Comparison of ENCODE assay signal across 8 cellular contexts in the genomic region with DNA sequence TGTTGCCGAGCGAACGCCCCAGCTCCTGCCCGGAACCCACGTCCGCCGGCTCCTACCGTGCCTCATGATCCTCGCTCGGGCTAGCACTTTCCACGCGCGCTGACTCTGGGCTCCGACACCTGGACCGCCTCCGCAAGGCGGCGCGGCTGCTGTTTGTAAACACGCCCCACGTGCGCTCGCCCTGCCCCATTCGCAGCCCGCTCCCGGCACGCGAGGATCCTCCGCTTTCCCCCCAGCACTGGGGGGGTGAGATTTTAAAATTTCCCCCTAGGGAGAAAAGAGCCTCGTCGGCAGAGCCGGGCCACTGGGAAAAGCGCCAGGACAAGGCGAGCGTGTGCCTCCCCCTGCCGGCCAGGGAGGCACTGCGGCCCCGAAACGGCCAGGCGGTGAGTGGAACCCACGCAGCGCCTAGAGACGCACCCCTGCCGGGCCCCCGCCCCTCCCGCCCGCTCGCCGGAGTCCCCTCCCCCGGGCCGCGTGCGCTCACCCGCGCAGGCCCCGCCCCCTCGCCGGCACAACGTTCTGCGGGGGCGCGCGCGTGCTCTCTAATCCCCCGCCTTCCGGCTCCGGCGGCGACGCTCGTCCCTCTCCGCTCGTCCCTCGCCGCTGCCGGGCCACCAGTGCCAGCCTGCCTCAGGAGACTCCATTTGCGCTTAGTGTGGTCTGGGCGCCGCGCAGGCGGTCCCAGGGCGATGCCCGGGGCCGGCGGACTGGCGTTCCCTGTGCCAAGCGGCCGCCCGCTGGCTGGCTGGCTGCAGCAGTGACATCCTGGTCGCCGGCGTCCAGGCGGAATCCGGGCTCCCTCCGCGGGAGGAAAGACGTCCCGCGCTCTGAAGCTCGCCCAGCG. TPM values are rescaled to one million over a fixed set of nuclear protein-coding genes. Genes with fewer than 3 reads are reported as not detected.
DNase-seq lines count a peak whose midpoint lies in the region; ATAC-seq lines count a peak whose summit lies in the region.

Gene TIGD2, plus strand, starts transcription at position 548 of the 847 bp plus-strand sequence. CDS start 1,442 bp downstream, outside the sequence.

- no peaks in the 10 kb centered on the region for H3K36me3 ChIP-seq in CD8-positive, alpha-beta memory T cell (ENCODE audit: insufficient read depth, low read length)

- peak within 1 kb of the TSS; percentile 84 to 94 (median 92) for H3K4me3 Mint-ChIP-seq in CD8-positive, alpha-beta memory T cell
- peak within 1 kb of the TSS; percentile 81 for H3K4me3 Mint-ChIP-seq in activated CD8-positive, alpha-beta T cell treated with anti-CD3 and anti-CD28 coated beads, Interleukin-2, amount 10 ng/mL, durations not matched to agents 7 days and 5 days
- peak within 1 kb of the TSS; percentile 84 for H3K4me3 Mint-ChIP-seq in memory B cell

- ATAC-seq in GM19452 (IDR thresholded peaks at IDR 0.05; ENCODE audit: unreplicated experiment) (peak; percentile 91), HG03575 (IDR thresholded peaks at IDR 0.05; ENCODE audit: extremely low read depth, insufficient number of reproducible peaks, low FRiP score, unreplicated experiment) (peak; percentile 63), memory B cell (ENCODE audit: low read depth) (peak; percentile 89)
- ATAC-seq in activated CD8-positive, alpha-beta T cell treated with anti-CD3 and anti-CD28 coated beads, Interleukin-2, amount 10 ng/mL, durations not matched to agents 7 days and 5 days = peak; percentile 96

- peaks cover 15% of the 10 kb centered on the region for H3K4me1 ChIP-seq in CD8-positive, alpha-beta memory T cell (ENCODE audit: insufficient read depth, low read length)

- H3K9me3 ChIP-seq in CD8-positive, alpha-beta memory T cell (ENCODE audit: low read length) = no peaks in the 10 kb centered on the region

- peaks cover 4% of the 10 kb centered on the region for H3K27me3 ChIP-seq in CD8-positive, alpha-beta memory T cell (ENCODE audit: insufficient read depth, low read length, poor library complexity, severe bottlenecking)

- peaks cover 21 to 29% (median 28%) of the 10 kb centered on the region in 3 donors for H3K4me1 Mint-ChIP-seq in CD8-positive, alpha-beta memory T cell
- peaks cover 26% of the 10 kb centered on the region for H3K4me1 Mint-ChIP-seq in activated CD8-positive, alpha-beta T cell treated with anti-CD3 and anti-CD28 coated beads, Interleukin-2, amount 10 ng/mL, durations not matched to agents 7 days and 5 days (ENCODE audit: low read depth)
- peaks cover 18% of the 10 kb centered on the region for H3K4me1 Mint-ChIP-seq in memory B cell

- peaks cover 9 to 16% (median 9%) of the 10 kb centered on the region in 3 donors for H3K36me3 Mint-ChIP-seq in CD8-positive, alpha-beta memory T cell
- H3K36me3 Mint-ChIP-seq in activated CD8-positive, alpha-beta T cell treated with anti-CD3 and anti-CD28 coated beads, Interleukin-2, amount 10 ng/mL, durations not matched to agents 7 days and 5 days (ENCODE audit: low read depth) = peaks cover 26% of the 10 kb centered on the region
- H3K36me3 Mint-ChIP-seq in memory B cell = peaks cover 9% of the 10 kb centered on the region

- CTCF ChIA-PET in CD8-positive, alpha-beta memory T cell (lab: Charles Lee) = interaction anchor here (1.1 kb wide), 1 partner anchor 48 kb away, joined by 4 read pairs; no protein-coding TSS in a partner anchor
- CTCF ChIA-PET in activated CD8-positive, alpha-beta T cell treated with anti-CD3 and anti-CD28 coated beads, Interleukin-2, amount 10 ng/mL, durations not matched to agents 7 days and 5 days (lab: Charles Lee) = interaction anchor here (0.8 kb wide), 1 partner anchor 12 kb away, joined by 4 read pairs; no protein-coding TSS in a partner anchor

- H3K27ac Mint-ChIP-seq in CD8-positive, alpha-beta memory T cell = peak within 1 kb of the TSS; percentile 76 to 97 (median 92)
- H3K27ac Mint-ChIP-seq in activated CD8-positive, alpha-beta T cell treated with anti-CD3 and anti-CD28 coated beads, Interleukin-2, amount 10 ng/mL, durations not matched to agents 7 days and 5 days = peak within 1 kb of the TSS; percentile 79
- H3K27ac Mint-ChIP-seq in memory B cell = peak within 1 kb of the TSS; percentile 82

- POLR2A ChIA-PET in CD8-positive, alpha-beta memory T cell (lab: Charles Lee) = no interaction called here
- POLR2A ChIA-PET in activated CD8-positive, alpha-beta T cell treated with anti-CD3 and anti-CD28 coated beads, Interleukin-2, amount 10 ng/mL, durations not matched to agents 7 days and 5 days (lab: Charles Lee) = no interaction called here

- peak within 1 kb of the TSS; percentile 65 for H3K27ac ChIP-seq in CD8-positive, alpha-beta memory T cell (ENCODE audit: low read depth, low read length)

- peaks cover 8 to 13% of the 10 kb centered on the region in 2 donors for H3K27me3 Mint-ChIP-seq in CD8-positive, alpha-beta memory T cell
- peaks cover 20% of the 10 kb centered on the region for H3K27me3 Mint-ChIP-seq in activated CD8-positive, alpha-beta T cell treated with anti-CD3 and anti-CD28 coated beads, Interleukin-2, amount 10 ng/mL, durations not matched to agents 7 days and 5 days (ENCODE audit: low read depth)
- H3K27me3 Mint-ChIP-seq in memory B cell = no peaks in the 10 kb centered on the region

- peaks cover 0 to 12% (median 7%) of the 10 kb centered on the region in 5 donors for H3K9me3 Mint-ChIP-seq in CD8-positive, alpha-beta memory T cell
- no peaks in the 10 kb centered on the region for H3K9me3 Mint-ChIP-seq in activated CD8-positive, alpha-beta T cell treated with anti-CD3 and anti-CD28 coated beads, Interleukin-2, amount 10 ng/mL, durations not matched to agents 7 days and 5 days (ENCODE audit: insufficient read depth)
- peaks cover 3% of the 10 kb centered on the region for H3K9me3 Mint-ChIP-seq in memory B cell

- H3K4me3 ChIP-seq in CD8-positive, alpha-beta memory T cell (ENCODE audit: low read length) = peak within 1 kb of the TSS; percentile 87

- peak; percentile 81 to 89 (median 88) for DNase-seq in CD8-positive, alpha-beta memory T cell
- peak; percentile 64 for DNase-seq in NCI-H774 (lab: John Stamatoyannopoulos, UW)
- peak; percentile 90 for DNase-seq in activated CD8-positive, alpha-beta T cell treated with anti-CD3 and anti-CD28 coated beads, Interleukin-2, amount 10 ng/mL, durations not matched to agents 7 days and 5 days
- DNase-seq in effector CD4-positive, alpha-beta T cell = peak; percentile 75
- DNase-seq in memory B cell (ENCODE audit: low spot score in 2 of 2) = peak; percentile 80 to 82
- DNase-seq in stimulated activated CD8-positive, alpha-beta memory T cell treated with anti-CD3 and anti-CD28 coated beads, Interleukin-12 subunit alpha, Interleukin-12 subunit beta, amount 100 ng/mL, for 24 hours (ENCODE audit: extremely low read depth) = peak; percentile 81

RNA-seq across cellular contexts. Expression of gene TIGD2, which starts in this region (rescaled TPM):
- 1 to 10 TPM; 4.1 to 4.4 TPM for total RNA-seq in CD8-positive, alpha-beta memory T cell
- polyA plus RNA-seq in CD8-positive, alpha-beta memory T cell = 3.2 TPM
- 1 to 10 TPM; 5.5 to 5.6 TPM for total RNA-seq in activated CD8-positive, alpha-beta T cell treated with anti-CD3 and anti-CD28 coated beads, Interleukin-2, amount 10 ng/mL, durations not matched to agents 7 days and 5 days

Comparison
In these comparisons a context has a peak if more than half of its experiments do, and no peak if none do; other contexts are left out.
1. Peak in every context shown above with its lines: DNase-seq, ATAC-seq, H3K4me3 ChIP-seq and H3K27ac ChIP-seq.